19 cellular contexts compared by ENCODE assay signal in the genomic region with DNA sequence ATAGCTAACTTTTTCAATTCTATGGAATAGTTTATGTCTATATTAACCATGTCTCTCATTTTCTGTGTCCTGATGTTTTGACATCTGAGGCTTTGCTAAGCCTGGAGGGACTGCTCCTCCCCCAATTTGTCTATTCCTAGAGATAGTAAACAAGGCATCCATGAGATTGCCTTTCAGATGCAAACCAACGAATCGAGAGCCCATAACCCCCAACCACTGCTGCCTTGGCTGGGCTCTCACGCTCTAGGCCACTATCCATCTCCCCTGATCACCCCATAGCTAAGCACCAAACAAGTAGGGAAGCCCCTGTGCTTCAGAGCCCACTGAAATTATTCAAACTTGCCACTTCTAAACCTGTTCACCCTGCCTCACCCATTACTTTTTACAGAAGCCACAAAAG.
"Had no signal": no experiment of that assay in that cellular context is flagged by ENCODE, and none has a peak within 500 bp of the region (broad histone marks: within the 10 kb centered on the region; RNA-seq: fewer than 3 reads in every experiment).

No MANE protein-coding gene starts in this region.

- H3K36me3 ChIP-seq: colonic mucosa, heart left ventricle, spleen, thoracic aorta, transverse colon had no signal

- H3K27me3 Mint-ChIP-seq: stimulated activated naive CD8-positive, alpha-beta T cell treated with anti-CD3 and anti-CD28 coated beads, Interleukin-15, amount 100 ng/mL, for 72 hours had no signal

- H3K4me1 ChIP-seq: colonic mucosa, heart left ventricle, psoas muscle, spleen, transverse colon had no signal

- H3K9me3 Mint-ChIP-seq: stimulated activated naive CD8-positive, alpha-beta T cell treated with anti-CD3 and anti-CD28 coated beads, Interleukin-15, amount 100 ng/mL, for 72 hours had no signal

- H3K4me3 Mint-ChIP-seq: naive B cell; nephron; stimulated activated naive B cell treated with anti-CD40 and anti-IgM and Interleukin-4, amounts not matched to agents 10 μg/mL and 1 μg/mL and 100 μg/mL, for 72 hours; stimulated activated naive CD8-positive, alpha-beta T cell treated with anti-CD3 and anti-CD28 coated beads, Interleukin-15, amount 100 ng/mL, for 72 hours had no signal

- ATAC-seq: heart left ventricle; psoas muscle; sciatic nerve; stimulated activated naive B cell treated with anti-CD40 and anti-IgM and Interleukin-4, amounts not matched to agents 10 μg/mL and 1 μg/mL and 100 μg/mL, for 72 hours; stimulated activated naive CD8-positive, alpha-beta T cell treated with anti-CD3 and anti-CD28 coated beads, Interleukin-15, amount 100 ng/mL, for 72 hours had no signal

- DNase-seq: colonic mucosa; dermis blood vessel endothelial cell; erythroblast; heart left ventricle; hypothalamus; kidney glomerular epithelial cell; mesendoderm; naive B cell; psoas muscle; retina; spleen; stimulated activated CD4-positive, alpha-beta T cell treated with anti-CD3 and anti-CD28 coated beads, Interleukin-2, amount 100 ng/mL, for 24 hours; stimulated activated CD4-positive, alpha-beta T cell treated with anti-CD3 and anti-CD28 coated beads, Interleukin-4, amount 100 ng/mL, for 4 hours; stimulated activated naive B cell treated with anti-CD40 and anti-IgM and Interleukin-4, amounts not matched to agents 10 μg/mL and 1 μg/mL and 100 μg/mL, for 72 hours; stimulated activated naive CD8-positive, alpha-beta T cell treated with anti-CD3 and anti-CD28 coated beads, Interleukin-15, amount 100 ng/mL, for 72 hours; transverse colon had no signal

- H3K36me3 Mint-ChIP-seq: naive B cell; stimulated activated naive B cell treated with anti-CD40 and anti-IgM and Interleukin-4, amounts not matched to agents 10 μg/mL and 1 μg/mL and 100 μg/mL, for 72 hours had no signal

- H3K27ac Mint-ChIP-seq: naive B cell; nephron; stimulated activated naive B cell treated with anti-CD40 and anti-IgM and Interleukin-4, amounts not matched to agents 10 μg/mL and 1 μg/mL and 100 μg/mL, for 72 hours; stimulated activated naive CD8-positive, alpha-beta T cell treated with anti-CD3 and anti-CD28 coated beads, Interleukin-15, amount 100 ng/mL, for 72 hours had no signal

- H3K9me3 ChIP-seq: colonic mucosa, psoas muscle, thoracic aorta, transverse colon had no signal

- H3K4me1 Mint-ChIP-seq: naive B cell; nephron; stimulated activated naive B cell treated with anti-CD40 and anti-IgM and Interleukin-4, amounts not matched to agents 10 μg/mL and 1 μg/mL and 100 μg/mL, for 72 hours; stimulated activated naive CD8-positive, alpha-beta T cell treated with anti-CD3 and anti-CD28 coated beads, Interleukin-15, amount 100 ng/mL, for 72 hours had no signal

- H3K27me3 ChIP-seq: colonic mucosa, spleen had no signal

- H3K27ac ChIP-seq: colonic mucosa, heart left ventricle, psoas muscle, spleen, thoracic aorta, transverse colon had no signal

- H3K4me3 ChIP-seq: colonic mucosa, heart left ventricle, psoas muscle, spleen, thoracic aorta, transverse colon had no signal
